Comparison of ENCODE assay signal across 10 cellular contexts in the genomic region with DNA sequence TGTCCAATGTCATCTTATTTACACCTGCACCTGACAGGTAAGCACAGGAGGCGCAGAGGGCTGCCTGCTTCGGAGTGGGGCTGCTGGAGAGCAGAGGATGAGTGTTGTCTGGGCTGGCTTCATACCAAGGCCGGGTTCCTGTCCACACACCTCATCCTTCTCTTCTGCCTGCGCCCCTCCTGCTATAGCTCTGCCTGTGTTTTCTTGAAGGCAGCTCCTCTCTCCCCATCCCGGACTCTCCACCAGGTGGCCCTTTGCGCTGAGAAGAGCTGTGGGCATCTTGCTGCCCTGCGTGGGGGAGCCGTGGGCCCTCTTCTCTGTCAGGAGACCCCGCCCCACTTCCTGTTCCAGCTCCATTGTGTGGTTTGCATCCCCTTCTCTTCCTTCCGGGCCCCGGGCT. TPM values are rescaled to one million over a fixed set of nuclear protein-coding genes. Genes with fewer than 3 reads are reported as not detected.
A peak's percentile ranks its signal among the peaks of the same experiment; 100 is the strongest.
DNase-seq lines count a peak whose midpoint lies in the region; TF ChIP-seq lines count a peak whose summit lies in the region.
"Had no signal": no experiment of that assay in that cellular context is flagged by ENCODE, and none has a peak within 500 bp of the region (broad histone marks: within the 10 kb centered on the region; RNA-seq: fewer than 3 reads in every experiment).

No MANE protein-coding gene starts in this region.

- WGBS in mesenchymal stem cell = 69% methylated on average over 9 of the region's 11 CpGs

- POLR2A ChIA-PET in AG04450 (lab: Yijun Ruan, JAX) = no interaction called here

- peaks cover 23% of the 10 kb centered on the region for H3K79me1 ChIP-seq in mesenchymal stem cell (replicated peaks; ENCODE audit: low read length, poor library complexity, severe bottlenecking)

- peak; percentile 14; the same call in 1 of the 2 replicates for TF ChIP-seq CTCF in AG04450 (IDR thresholded peaks at IDR 0.05; ENCODE audit: low read depth, low read length)

- H3K9me3 ChIP-seq in AG04450 (ENCODE audit: control insufficient read depth, insufficient read depth, low read length) (no peaks in the 10 kb centered on the region), mesenchymal stem cell (ENCODE audit: control insufficient read depth, low read length) (no peaks in the 10 kb centered on the region)

- H3K4me3 ChIP-seq in AG04450 (ENCODE audit: low read depth, low read length) (no peak overlapping the region), mesenchymal stem cell (ENCODE audit: insufficient read depth in 1 of 2, low read depth in 1 of 2, low read length in 2 of 2) (no peak overlapping the region)
- H3K4me3 ChIP-seq in Jurkat, Clone E6-1 (ENCODE audit: low read length) = no peak overlapping the region

- no peak overlapping the region for H3K9ac ChIP-seq in mesenchymal stem cell (ENCODE audit: low read length)

- H3K4me2 ChIP-seq in mesenchymal stem cell (ENCODE audit: low read length, poor library complexity, severe bottlenecking) = no peak overlapping the region

- no peak overlapping the region for H3K4ac ChIP-seq in mesenchymal stem cell (ENCODE audit: low read depth in 1 of 2, low read length in 2 of 2)

- H3K4me1 ChIP-seq in mesenchymal stem cell (ENCODE audit: control insufficient read depth, insufficient read depth, low read depth, low read length) = peaks cover 39% of the 10 kb centered on the region

- CTCF ChIA-PET in AG04450 (lab: Charles Lee) = interaction anchor here (0.6 to 2.1 kb wide), 3 partner anchors 11 to 44 kb away, joined by 3 to 8 read pairs (median 4); no protein-coding TSS in a partner anchor

- H4K8ac ChIP-seq in mesenchymal stem cell (ENCODE audit: low read length) = no peak overlapping the region

- H3K27ac ChIP-seq in AG04450 (ENCODE audit: low read depth, low read length) (no peak overlapping the region), mesenchymal stem cell (ENCODE audit: low read length, poor library complexity, severe bottlenecking) (no peak overlapping the region)

- H2BK5ac ChIP-seq in mesenchymal stem cell (ENCODE audit: low read depth, low read length, poor library complexity, severe bottlenecking) = no peak overlapping the region

- no peak overlapping the region for H2AK5ac ChIP-seq in mesenchymal stem cell (ENCODE audit: low read length, severe bottlenecking)

- peak overlapping the region; percentile 34 for H4K91ac ChIP-seq in mesenchymal stem cell (ENCODE audit: low read length)

- DNase-seq in AG04450 (ENCODE audit: low read depth, low spot score) (no peak), cerebellar cortex (ENCODE audit: low spot score) (peak; percentile 70), mesenchymal stem cell (no peak), NCI-H446 (lab: John Stamatoyannopoulos, UW) (no peak), posterior vena cava (ENCODE audit: low spot score) (no peak), hepatic stellate cell (ENCODE audit: low spot score) (no peak)
- DNase-seq in Jurkat, Clone E6-1 (ENCODE audit: low read depth, low spot score) = peak; percentile 14
- DNase-seq in activated CD4-positive, alpha-beta T cell treated with anti-CD3 and anti-CD28 coated beads, Interleukin-2, amount 50 U/mL, for 48 hours = no peak
- DNase-seq: activated CD8-positive, alpha-beta memory T cell treated with anti-CD3 and anti-CD28 coated beads, Interleukin-2, amount 50 U/mL, for 4 hours; effector CD8-positive, alpha-beta T cell had no signal

- no peak overlapping the region for H3K14ac ChIP-seq in mesenchymal stem cell (ENCODE audit: low read length in 2 of 2)

- no peak overlapping the region for H2BK12ac ChIP-seq in mesenchymal stem cell (ENCODE audit: low read length in 2 of 2)

- peaks cover 0 to 3% of the 10 kb centered on the region in 2 experiments for H3K36me3 ChIP-seq in mesenchymal stem cell (ENCODE audit: control insufficient read depth in 1 of 2, insufficient read depth in 2 of 2, low read depth in 1 of 2, low read length in 2 of 2)

- no peak overlapping the region for H3K18ac ChIP-seq in mesenchymal stem cell (ENCODE audit: low read depth in 1 of 2, low read length in 2 of 2)

- no peak overlapping the region for H2BK120ac ChIP-seq in mesenchymal stem cell (ENCODE audit: low read depth, low read length)

- intact Hi-C loops in posterior vena cava (cut with DNase I) = no loop called here

- no peak overlapping the region for H3K23ac ChIP-seq in mesenchymal stem cell (ENCODE audit: low read length in 2 of 2)

- no peak overlapping the region for H2AFZ ChIP-seq in mesenchymal stem cell (ENCODE audit: low read depth, low read length)

- peak overlapping the region; percentile 44 for H2BK15ac ChIP-seq in mesenchymal stem cell (ENCODE audit: low read depth, poor library complexity, severe bottlenecking)

- no peaks in the 10 kb centered on the region for H3K27me3 ChIP-seq in AG04450 (ENCODE audit: control insufficient read depth, insufficient read depth, low read length)
- no peaks in the 10 kb centered on the region for H3K27me3 ChIP-seq in mesenchymal stem cell (ENCODE audit: control insufficient read depth in 1 of 2, insufficient read depth in 1 of 2, low read length in 2 of 2)

RNA-seq across cellular contexts. Expression of a gene that starts 35.0 kb away (rescaled TPM):
- polyA plus RNA-seq in AG04450 (2011; rRNA removed) = 5.7 and 7.8 TPM in 2 replicates
- 11.0 and 14.9 TPM in 2 replicates for polyA minus RNA-seq in AG04450 (2011; rRNA and poly(A)+ RNA removed)
- 1.7 TPM for polyA plus RNA-seq in Jurkat, Clone E6-1 (2012; ENCODE audit: insufficient read depth, insufficient read length)
- polyA plus RNA-seq in mesenchymal stem cell (2013, experiment 1 of 2) = 6.9 TPM
- 7.2 TPM for polyA plus RNA-seq in mesenchymal stem cell (2013, experiment 2 of 2)
- 100 to 1,000 TPM; 103 to 111 TPM for total RNA-seq in posterior vena cava

Comparison
In these comparisons a context has a peak if more than half of its experiments do, and no peak if none do; other contexts are left out.
1. DNase-seq: peak in Jurkat, Clone E6-1 (single experiment) and cerebellar cortex (single experiment); none in AG04450 (single experiment), mesenchymal stem cell (single experiment), NCI-H446 (0 of 2), posterior vena cava (single experiment), activated CD4-positive, alpha-beta T cell treated with anti-CD3 and anti-CD28 coated beads, Interleukin-2, amount 50 U/mL, for 48 hours (0 of 2) and hepatic stellate cell (single experiment).